ENCODE assay signal across 20 cellular contexts in genomic region chr21:27017251-27017650, GRCh38. TPM values are rescaled to one million over a fixed set of nuclear protein-coding genes. Genes with fewer than 3 reads are reported as not detected.
A peak's percentile ranks its signal among the peaks of the same experiment; 100 is the strongest.
DNase-seq lines count a peak whose midpoint lies in the region; ATAC-seq and TF ChIP-seq lines count a peak whose summit lies in the region.
"Had no signal": no experiment of that assay in that cellular context is flagged by ENCODE, and none has a peak within 500 bp of the region (broad histone marks: within the 10 kb centered on the region; RNA-seq: fewer than 3 reads in every experiment).

No MANE protein-coding gene starts in this region.

- H3K27ac Mint-ChIP-seq in GM23338 (no peak overlapping the region), endodermal cell (no peak overlapping the region)
- H3K27ac Mint-ChIP-seq: CD4-positive, alpha-beta memory T cell; HFFc6 had no signal

- WGBS in smooth muscle cell (ENCODE audit: low lambda C conversion rate): 84% methylated on average over 4 of the region's 4 CpGs
- WGBS in endodermal cell (ENCODE audit: insufficient coverage in 1 of 2, insufficient read length in 1 of 2), 2 experiments: 93 to 94% methylated on average over 3 to 4 of the region's 4 CpGs

- ATAC-seq in GM23338 (no peak), GM19455 (IDR thresholded peaks at IDR 0.05; ENCODE audit: unreplicated experiment) (no peak)

- H3F3A ChIP-seq in GM23338 (replicated peaks; ENCODE audit: low read depth) (no peaks in the 10 kb centered on the region), smooth muscle cell (ENCODE audit: low read depth) (peaks cover 3% of the 10 kb centered on the region)

- intact Hi-C loops in cardiac septum (cut with DNase I): no loop called here

- H3K9ac ChIP-seq in smooth muscle cell (ENCODE audit: low read depth): no peak overlapping the region
- no peak overlapping the region for H3K9ac ChIP-seq in endodermal cell (ENCODE audit: extremely low read depth, low read length, poor library complexity, severe bottlenecking)
- H3K9ac ChIP-seq: BLaER1 treated with 17β-estradiol and CSF1 and Interleukin-3, amounts not matched to agents 10 nM and 100 nM had no signal

- H3K79me2 ChIP-seq in GM23338 (replicated peaks; ENCODE audit: insufficient read depth): no peaks in the 10 kb centered on the region
- no peaks in the 10 kb centered on the region for H3K79me2 ChIP-seq in smooth muscle cell (ENCODE audit: low read depth)

- H3K4me2 ChIP-seq in GM23338: no peak overlapping the region
- H3K4me2 ChIP-seq in smooth muscle cell: no peak overlapping the region
- H3K4me2 ChIP-seq: BLaER1 treated with 17β-estradiol and CSF1 and Interleukin-3, amounts not matched to agents 10 nM and 100 nM had no signal

- H4K20me1 ChIP-seq in GM23338 (replicated peaks; ENCODE audit: insufficient read depth) (no peaks in the 10 kb centered on the region), smooth muscle cell (ENCODE audit: low read depth) (no peaks in the 10 kb centered on the region)
- H4K20me1 ChIP-seq: BLaER1 treated with 17β-estradiol and CSF1 and Interleukin-3, amounts not matched to agents 10 nM and 100 nM had no signal

- H3K36me3 Mint-ChIP-seq in GM23338 (ENCODE audit: low read depth) (no peaks in the 10 kb centered on the region; the same call in 2 of the 3 replicates), endodermal cell (ENCODE audit: low read depth) (no peaks in the 10 kb centered on the region)
- H3K36me3 Mint-ChIP-seq: CD4-positive, alpha-beta memory T cell had no signal

- no peaks in the 10 kb centered on the region for H3K9me2 ChIP-seq in GM23338 (ENCODE audit: insufficient read depth)

- H3K4me1 Mint-ChIP-seq in GM23338 (peaks cover 22% of the 10 kb centered on the region), endodermal cell (peaks cover 3% of the 10 kb centered on the region)
- H3K4me1 Mint-ChIP-seq: CD4-positive, alpha-beta memory T cell had no signal

- DNase-seq in GM23338 (ENCODE audit: low spot score) (peak; percentile 14), SJCRH30 (peak; percentile 25 to 43), fibroblast of the aortic adventitia (ENCODE audit: low read depth) (peak; percentile 58), smooth muscle cell (lab: John Stamatoyannopoulos, UW; ENCODE audit: unreplicated experiment) (no peak), cardiac septum (ENCODE audit: low spot score) (no peak), endodermal cell (no peak)
- DNase-seq: CD4-positive, alpha-beta memory T cell; GDM1; H7; HFFc6; KG1; NCI-H1105; NCI-H2029 treated with DMSO at 0.1 percent for 48 hours; NCI-H345; NCI-H524 treated with DMSO at 0.1 percent for 48 hours; NCI-H82; OCI-M1 had no signal

- H3K36me3 ChIP-seq in GM23338 (ENCODE audit: insufficient read depth): no peaks in the 10 kb centered on the region
- no peaks in the 10 kb centered on the region for H3K36me3 ChIP-seq in SJCRH30
- H3K36me3 ChIP-seq in smooth muscle cell (ENCODE audit: low read depth): no peaks in the 10 kb centered on the region
- H3K36me3 ChIP-seq in endodermal cell (ENCODE audit: control insufficient read depth, insufficient read depth, low read length): no peaks in the 10 kb centered on the region
- H3K36me3 ChIP-seq: BLaER1 treated with 17β-estradiol and CSF1 and Interleukin-3, amounts not matched to agents 10 nM and 100 nM; SJSA1 had no signal

- H3K4me1 ChIP-seq in GM23338 (ENCODE audit: insufficient read depth) (0 out of 2 replicates have a peak, but pooled peaks cover 6% of the 10 kb centered on the region), SJCRH30 (peaks cover 10% of the 10 kb centered on the region), smooth muscle cell (ENCODE audit: low read depth) (no peaks in the 10 kb centered on the region), endodermal cell (ENCODE audit: control insufficient read depth, insufficient read depth, low read length) (no peaks in the 10 kb centered on the region)
- H3K4me1 ChIP-seq: SJSA1 had no signal

- H3K4me3 Mint-ChIP-seq in GM23338 (no peak overlapping the region), endodermal cell (no peak overlapping the region)
- H3K4me3 Mint-ChIP-seq: CD4-positive, alpha-beta memory T cell; HFFc6 had no signal

- no peaks in the 10 kb centered on the region for H3K27me3 Mint-ChIP-seq in GM23338 (ENCODE audit: insufficient read depth, low read depth, poor library complexity)
- H3K27me3 Mint-ChIP-seq in endodermal cell (ENCODE audit: insufficient read depth): no peaks in the 10 kb centered on the region
- H3K27me3 Mint-ChIP-seq: CD4-positive, alpha-beta memory T cell had no signal

- TF ChIP-seq CTCF in GM23338 (conservative IDR thresholded peaks at IDR 0.05; ENCODE audit: low read depth in 2 of 2) (no peak), fibroblast of the aortic adventitia (IDR thresholded peaks at IDR 0.05; ENCODE audit: insufficient read depth, low read length) (no peak), smooth muscle cell (IDR thresholded peaks at IDR 0.05; ENCODE audit: borderline replicate concordance, insufficient read depth, poor library complexity, severe bottlenecking) (no peak), endodermal cell (conservative IDR thresholded peaks at IDR 0.05) (no peak)

- no peaks in the 10 kb centered on the region for H3K27me3 ChIP-seq in GM23338 (ENCODE audit: insufficient read depth)
- H3K27me3 ChIP-seq in SJCRH30: no peaks in the 10 kb centered on the region
- H3K27me3 ChIP-seq in smooth muscle cell (ENCODE audit: low read depth): no peaks in the 10 kb centered on the region
- no peaks in the 10 kb centered on the region for H3K27me3 ChIP-seq in endodermal cell (ENCODE audit: control insufficient read depth, insufficient read depth, low read length, poor library complexity, severe bottlenecking)
- H3K27me3 ChIP-seq: BLaER1 treated with 17β-estradiol and CSF1 and Interleukin-3, amounts not matched to agents 10 nM and 100 nM; SJSA1 had no signal

- no peak overlapping the region for H3K27ac ChIP-seq in GM23338 (ENCODE audit: low read depth)
- H3K27ac ChIP-seq in SJCRH30: peak overlapping the region; percentile 10; the same call in 1 of the 2 replicates
- no peak overlapping the region for H3K27ac ChIP-seq in smooth muscle cell (ENCODE audit: low read depth)
- H3K27ac ChIP-seq in endodermal cell (ENCODE audit: low read depth, low read length): no peak overlapping the region
- H3K27ac ChIP-seq: BLaER1 treated with 17β-estradiol and CSF1 and Interleukin-3, amounts not matched to agents 10 nM and 100 nM; SJSA1 had no signal

- H3K9me3 ChIP-seq in SJCRH30 (replicated peaks) (0 out of 2 replicates have a peak, but pooled peaks cover 6% of the 10 kb centered on the region), smooth muscle cell (replicated peaks; ENCODE audit: low read depth) (no peaks in the 10 kb centered on the region), endodermal cell (ENCODE audit: control insufficient read depth, low read length) (no peaks in the 10 kb centered on the region)
- H3K9me3 ChIP-seq: BLaER1 treated with 17β-estradiol and CSF1 and Interleukin-3, amounts not matched to agents 10 nM and 100 nM; SJSA1 had no signal

- H3K4me3 ChIP-seq in GM23338 (no peak overlapping the region), SJCRH30 (no peak overlapping the region), fibroblast of the aortic adventitia (ENCODE audit: low read depth, low read length) (no peak overlapping the region), smooth muscle cell (no peak overlapping the region), endodermal cell (ENCODE audit: low read length) (no peak overlapping the region)
- H3K4me3 ChIP-seq: BLaER1 treated with 17β-estradiol and CSF1 and Interleukin-3, amounts not matched to agents 10 nM and 100 nM; SJSA1 had no signal

- H3K9me3 Mint-ChIP-seq in GM23338 (no peaks in the 10 kb centered on the region), endodermal cell (no peaks in the 10 kb centered on the region)
- H3K9me3 Mint-ChIP-seq: HFFc6 had no signal

- no peak overlapping the region for H2AFZ ChIP-seq in GM23338
- H2AFZ ChIP-seq in smooth muscle cell (ENCODE audit: low read depth): peak overlapping the region; percentile 56

TF ChIP-seq in GM23338, 12 proteins besides CTCF, POLR2A, EP300 and RAD21 (continues in another document):
- TF ChIP-seq CREB1 (CRISPR knock-in tag; IDR thresholded peaks at IDR 0.05; ENCODE audit: low read depth): no peak
- TF ChIP-seq ZNF331 (CRISPR knock-in tag; IDR thresholded peaks at IDR 0.05; ENCODE audit: low read depth): no peak
- TF ChIP-seq, protein P1, sequence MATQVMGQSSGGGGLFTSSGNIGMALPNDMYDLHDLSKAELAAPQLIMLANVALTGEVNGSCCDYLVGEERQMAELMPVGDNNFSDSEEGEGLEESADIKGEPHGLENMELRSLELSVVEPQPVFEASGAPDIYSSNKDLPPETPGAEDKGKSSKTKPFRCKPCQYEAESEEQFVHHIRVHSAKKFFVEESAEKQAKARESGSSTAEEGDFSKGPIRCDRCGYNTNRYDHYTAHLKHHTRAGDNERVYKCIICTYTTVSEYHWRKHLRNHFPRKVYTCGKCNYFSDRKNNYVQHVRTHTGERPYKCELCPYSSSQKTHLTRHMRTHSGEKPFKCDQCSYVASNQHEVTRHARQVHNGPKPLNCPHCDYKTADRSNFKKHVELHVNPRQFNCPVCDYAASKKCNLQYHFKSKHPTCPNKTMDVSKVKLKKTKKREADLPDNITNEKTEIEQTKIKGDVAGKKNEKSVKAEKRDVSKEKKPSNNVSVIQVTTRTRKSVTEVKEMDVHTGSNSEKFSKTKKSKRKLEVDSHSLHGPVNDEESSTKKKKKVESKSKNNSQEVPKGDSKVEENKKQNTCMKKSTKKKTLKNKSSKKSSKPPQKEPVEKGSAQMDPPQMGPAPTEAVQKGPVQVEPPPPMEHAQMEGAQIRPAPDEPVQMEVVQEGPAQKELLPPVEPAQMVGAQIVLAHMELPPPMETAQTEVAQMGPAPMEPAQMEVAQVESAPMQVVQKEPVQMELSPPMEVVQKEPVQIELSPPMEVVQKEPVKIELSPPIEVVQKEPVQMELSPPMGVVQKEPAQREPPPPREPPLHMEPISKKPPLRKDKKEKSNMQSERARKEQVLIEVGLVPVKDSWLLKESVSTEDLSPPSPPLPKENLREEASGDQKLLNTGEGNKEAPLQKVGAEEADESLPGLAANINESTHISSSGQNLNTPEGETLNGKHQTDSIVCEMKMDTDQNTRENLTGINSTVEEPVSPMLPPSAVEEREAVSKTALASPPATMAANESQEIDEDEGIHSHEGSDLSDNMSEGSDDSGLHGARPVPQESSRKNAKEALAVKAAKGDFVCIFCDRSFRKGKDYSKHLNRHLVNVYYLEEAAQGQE (IDR thresholded peaks at IDR 0.05; ENCODE audit: unreplicated experiment): no peak

RNA-seq across cellular contexts. Expression of gene ADAMTS5, which starts 50.4 kb away (rescaled TPM):
- 0.21 and 0.47 TPM in 2 replicates for total RNA-seq in GM23338 (2014; rRNA removed; shearing (Covaris generic))
- 0.16 and 0.32 TPM in 2 replicates for polyA plus RNA-seq in GM23338 (2016; fragmentation: Nextera tagmentation; extraction: Ambion mirVana)
- total RNA-seq in SJCRH30 (2014; rRNA removed; shearing (Covaris generic)): 12.3 and 14.2 TPM in 2 replicates
- total RNA-seq in fibroblast of the aortic adventitia (ENCODE audit: low replicate concordance): 4.6 and 24.0 TPM in 2 replicates
- 15.5 and 18.4 TPM in 2 replicates for total RNA-seq in smooth muscle cell
- 6.5 and 7.6 TPM in 2 replicates for polyA plus RNA-seq in smooth muscle cell
- 4.0 TPM for total RNA-seq in cardiac septum
- total RNA-seq in endodermal cell: 1 to 10 TPM in 1 of 2 donors, under 1 TPM in 1; 0.33 to 1.9 TPM
- polyA plus RNA-seq in endodermal cell (2013, experiment 1 of 2): 0.43 TPM
- 0.33 TPM for polyA plus RNA-seq in endodermal cell (2013, experiment 2 of 2)
- total RNA-seq: CD4-positive, alpha-beta memory T cell had no signal
- polyA plus RNA-seq: CD4-positive, alpha-beta memory T cell had no signal

Comparison
In these comparisons a context has a peak if more than half of its experiments do, and no peak if none do; other contexts are left out.
1. DNase-seq: peak in GM23338 (single experiment), SJCRH30 (2 of 2) and fibroblast of the aortic adventitia (single experiment); none in smooth muscle cell (single experiment), cardiac septum (single experiment) and endodermal cell (single experiment).